ENCODE assay signal across 15 cellular contexts in the genomic region with DNA sequence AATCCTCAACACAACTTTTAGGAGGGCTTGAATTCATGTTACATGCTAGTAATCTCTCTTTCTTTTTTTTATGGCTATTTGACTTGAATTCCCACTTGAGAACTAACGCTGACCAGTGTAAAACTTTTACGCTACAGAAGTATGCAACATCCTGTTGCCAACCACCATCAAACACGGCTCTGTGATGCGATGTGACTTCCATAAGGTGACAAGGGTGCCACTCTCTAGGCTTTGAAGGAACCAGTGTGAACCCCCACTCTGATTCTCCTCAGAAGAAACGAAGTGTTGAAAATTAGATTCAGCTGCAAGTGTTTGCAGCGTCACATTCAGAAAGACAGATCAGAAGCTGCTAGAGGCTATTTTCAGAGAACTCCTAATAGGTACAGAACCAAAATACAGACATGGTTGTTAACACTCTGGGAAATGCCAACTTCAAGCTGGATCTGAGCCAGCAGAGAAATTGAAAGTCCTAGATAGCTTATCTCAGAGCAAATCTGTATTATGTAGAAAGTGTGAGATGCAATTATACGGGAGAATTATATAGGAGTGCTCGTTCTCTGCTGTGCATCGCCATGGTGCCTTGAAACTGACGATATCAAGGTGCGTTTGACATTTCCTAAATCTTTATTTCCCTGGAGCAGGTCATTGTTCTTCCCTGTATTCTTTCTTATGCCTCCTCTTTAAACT.
DNase-seq lines count a peak whose midpoint lies in the region; ATAC-seq and TF ChIP-seq lines count a peak whose summit lies in the region.
"Had no signal": no experiment of that assay in that cellular context is flagged by ENCODE, and none has a peak within 500 bp of the region (broad histone marks: within the 10 kb centered on the region; RNA-seq: fewer than 3 reads in every experiment).

No MANE protein-coding gene starts in this region.

- CTCF ChIA-PET in naive thymus-derived CD4-positive, alpha-beta T cell (lab: Charles Lee) = no interaction called here

- ATAC-seq in natural killer cell = peak; percentile 30 to 92 (median 58)
- no peak for ATAC-seq in natural killer cell treated with Interleukin-12 subunit alpha and Interleukin-12 subunit beta and Interleukin-15 and Interleukin-18, amount 100 ng/mL, for 72 hours
- ATAC-seq in naive thymus-derived CD4-positive, alpha-beta T cell = peak; percentile 38
- ATAC-seq in GM18505 (IDR thresholded peaks at IDR 0.05; ENCODE audit: unreplicated experiment) = no peak
- no peak for ATAC-seq in stimulated activated memory B cell treated with anti-CD40 and anti-IgM and Interleukin-4, amounts not matched to agents 10 μg/mL and 1 μg/mL and 100 μg/mL, for 72 hours
- ATAC-seq: CD8-positive, alpha-beta T cell had no signal

- H3K27ac ChIP-seq in SU-DHL-6 (ENCODE audit: low read depth, low read length) = peak overlapping the region; percentile 36; the same call in 1 of the 2 replicates
- no peak overlapping the region for H3K27ac ChIP-seq in naive thymus-derived CD4-positive, alpha-beta T cell (ENCODE audit: low read depth, low read length)

- H3K36me3 ChIP-seq in SU-DHL-6 (ENCODE audit: low read length) = peaks cover 29% of the 10 kb centered on the region
- H3K36me3 ChIP-seq in naive thymus-derived CD4-positive, alpha-beta T cell (ENCODE audit: control insufficient read depth in 2 of 3, insufficient read depth in 3 of 3, low read length in 3 of 3) = no peaks in the 10 kb centered on the region
- H3K36me3 ChIP-seq: HAP-1 had no signal

- no peak overlapping the region for H3K27ac Mint-ChIP-seq in natural killer cell
- no peak overlapping the region for H3K27ac Mint-ChIP-seq in natural killer cell treated with Interleukin-12 subunit alpha and Interleukin-12 subunit beta and Interleukin-15 and Interleukin-18, amount 100 ng/mL, for 72 hours
- H3K27ac Mint-ChIP-seq in naive thymus-derived CD4-positive, alpha-beta T cell = peak overlapping the region in 4 of 9 donors; percentile 3 to 58 (median 16)
- no peak overlapping the region for H3K27ac Mint-ChIP-seq in stimulated activated memory B cell treated with anti-CD40 and anti-IgM and Interleukin-4, amounts not matched to agents 10 μg/mL and 1 μg/mL and 100 μg/mL, for 72 hours
- H3K27ac Mint-ChIP-seq: CD14-positive monocyte; CD8-positive, alpha-beta T cell had no signal

- peaks cover 22% of the 10 kb centered on the region for H3F3A ChIP-seq in SU-DHL-6 (ENCODE audit: insufficient read depth)

- TF ChIP-seq POLR2A in GM18505 (IDR thresholded peaks at IDR 0.05; ENCODE audit: borderline replicate concordance, extremely low read depth, insufficient read depth, insufficient read length) = no peak

- no peaks in the 10 kb centered on the region for H3K4me1 ChIP-seq in naive thymus-derived CD4-positive, alpha-beta T cell (ENCODE audit: control insufficient read depth in 2 of 2, insufficient read depth in 2 of 2, low read length in 2 of 2)
- H3K4me1 ChIP-seq: HAP-1 had no signal

- no peaks in the 10 kb centered on the region for H3K9me2 ChIP-seq in SU-DHL-6 (replicated peaks; ENCODE audit: insufficient read depth, low read length)

- peaks cover 29% of the 10 kb centered on the region; the same call in 1 of the 2 replicates for H3K9me3 ChIP-seq in SU-DHL-6 (ENCODE audit: insufficient read depth, low read length)
- peaks cover 12 to 17% (median 13%) of the 10 kb centered on the region in 3 experiments for H3K9me3 ChIP-seq in naive thymus-derived CD4-positive, alpha-beta T cell (ENCODE audit: control insufficient read depth in 2 of 3, low read length in 3 of 3)
- H3K9me3 ChIP-seq: HAP-1 had no signal

- no peaks in the 10 kb centered on the region for H3K79me2 ChIP-seq in SU-DHL-6 (ENCODE audit: insufficient read depth, low read length)

- intact Hi-C loops in natural killer cell (cut with micrococcal nuclease) = no loop called here
- intact Hi-C loops in naive thymus-derived CD4-positive, alpha-beta T cell (cut with micrococcal nuclease) = no loop called here

- H3K4me2 ChIP-seq in SU-DHL-6 (ENCODE audit: low read depth, low read length, poor library complexity, severe bottlenecking) = no peak overlapping the region

- peaks cover 24% of the 10 kb centered on the region for H3K36me3 Mint-ChIP-seq in natural killer cell
- peaks cover 25% of the 10 kb centered on the region for H3K36me3 Mint-ChIP-seq in natural killer cell treated with Interleukin-12 subunit alpha and Interleukin-12 subunit beta and Interleukin-15 and Interleukin-18, amount 100 ng/mL, for 72 hours
- H3K36me3 Mint-ChIP-seq in naive thymus-derived CD4-positive, alpha-beta T cell = peaks cover 4 to 16% (median 11%) of the 10 kb centered on the region in 5 donors
- H3K36me3 Mint-ChIP-seq in stimulated activated memory B cell treated with anti-CD40 and anti-IgM and Interleukin-4, amounts not matched to agents 10 μg/mL and 1 μg/mL and 100 μg/mL, for 72 hours = peaks cover 22% of the 10 kb centered on the region

- DNase-seq in natural killer cell = no peak
- DNase-seq in natural killer cell treated with Interleukin-12 subunit alpha and Interleukin-12 subunit beta and Interleukin-15 and Interleukin-18, amount 100 ng/mL, for 72 hours (ENCODE audit: low spot score) = no peak
- DNase-seq in NCI-H2227 (lab: John Stamatoyannopoulos, UW; ENCODE audit: unreplicated experiment) = peak; percentile 39
- DNase-seq in naive thymus-derived CD4-positive, alpha-beta T cell = peak in 3 of 9 donors; percentile 16 to 40 (median 19)
- DNase-seq in stimulated activated CD4-positive, alpha-beta T cell treated with anti-CD3 and anti-CD28 coated beads, Interleukin-2, amount 100 ng/mL, for 24 hours = no peak
- DNase-seq: CD8-positive, alpha-beta T cell; COR-L47; DMS153; DMS79 treated with DMSO at 0.1 percent for 48 hours; GDM1 had no signal

- peaks cover 5 to 7% of the 10 kb centered on the region in 2 donors for H3K9me3 Mint-ChIP-seq in natural killer cell
- H3K9me3 Mint-ChIP-seq in natural killer cell treated with Interleukin-12 subunit alpha and Interleukin-12 subunit beta and Interleukin-15 and Interleukin-18, amount 100 ng/mL, for 72 hours = peaks cover 11% of the 10 kb centered on the region
- peaks cover 11 to 32% (median 24%) of the 10 kb centered on the region in 11 donors for H3K9me3 Mint-ChIP-seq in naive thymus-derived CD4-positive, alpha-beta T cell
- H3K9me3 Mint-ChIP-seq in stimulated activated memory B cell treated with anti-CD40 and anti-IgM and Interleukin-4, amounts not matched to agents 10 μg/mL and 1 μg/mL and 100 μg/mL, for 72 hours = peaks cover 10% of the 10 kb centered on the region

- no peak overlapping the region for H3K9ac ChIP-seq in SU-DHL-6 (ENCODE audit: low read length)

- H2AFZ ChIP-seq in SU-DHL-6 (ENCODE audit: low read depth, low read length, severe bottlenecking) = no peak overlapping the region

- no peak overlapping the region for H3K4me3 ChIP-seq in SU-DHL-6 (ENCODE audit: insufficient read depth, low read length, poor library complexity, severe bottlenecking)
- no peak overlapping the region for H3K4me3 ChIP-seq in naive thymus-derived CD4-positive, alpha-beta T cell (ENCODE audit: low read length)
- H3K4me3 ChIP-seq: HAP-1 had no signal

- H3K4me1 Mint-ChIP-seq in natural killer cell = peaks cover 26 to 33% of the 10 kb centered on the region in 2 donors
- H3K4me1 Mint-ChIP-seq in natural killer cell treated with Interleukin-12 subunit alpha and Interleukin-12 subunit beta and Interleukin-15 and Interleukin-18, amount 100 ng/mL, for 72 hours (ENCODE audit: low read depth in 2 of 2) = peaks cover 19 to 20% of the 10 kb centered on the region in 2 donors
- H3K4me1 Mint-ChIP-seq in naive thymus-derived CD4-positive, alpha-beta T cell = peaks cover 0 to 33% (median 25%) of the 10 kb centered on the region in 7 donors
- H3K4me1 Mint-ChIP-seq in stimulated activated memory B cell treated with anti-CD40 and anti-IgM and Interleukin-4, amounts not matched to agents 10 μg/mL and 1 μg/mL and 100 μg/mL, for 72 hours = peaks cover 19% of the 10 kb centered on the region

- no peaks in the 10 kb centered on the region for H4K20me1 ChIP-seq in SU-DHL-6 (ENCODE audit: low read depth, low read length)

- POLR2A ChIA-PET in naive thymus-derived CD4-positive, alpha-beta T cell (lab: Charles Lee) = interaction anchor here (1.0 kb wide), 1 partner anchor 12 kb away, joined by 3 read pairs; no protein-coding TSS in a partner anchor

- TF ChIP-seq CTCF in natural killer cell (IDR thresholded peaks at IDR 0.05) (no peak), SU-DHL-6 (IDR thresholded peaks at IDR 0.05; ENCODE audit: insufficient read depth, low read length, poor library complexity, severe bottlenecking) (no peak)

- peak overlapping the region; percentile 7 for H3K4me3 Mint-ChIP-seq in natural killer cell
- H3K4me3 Mint-ChIP-seq in natural killer cell treated with Interleukin-12 subunit alpha and Interleukin-12 subunit beta and Interleukin-15 and Interleukin-18, amount 100 ng/mL, for 72 hours = no peak overlapping the region
- peak overlapping the region in 6 of 10 donors; percentile 1 to 62 (median 41) for H3K4me3 Mint-ChIP-seq in naive thymus-derived CD4-positive, alpha-beta T cell
- H3K4me3 Mint-ChIP-seq in stimulated activated memory B cell treated with anti-CD40 and anti-IgM and Interleukin-4, amounts not matched to agents 10 μg/mL and 1 μg/mL and 100 μg/mL, for 72 hours = no peak overlapping the region
- H3K4me3 Mint-ChIP-seq: CD8-positive, alpha-beta T cell had no signal

- peaks cover 69 to 79% of the 10 kb centered on the region in 2 donors for H3K27me3 Mint-ChIP-seq in natural killer cell (ENCODE audit: low read depth in 2 of 2)
- peaks cover 60 to 78% of the 10 kb centered on the region in 2 donors for H3K27me3 Mint-ChIP-seq in natural killer cell treated with Interleukin-12 subunit alpha and Interleukin-12 subunit beta and Interleukin-15 and Interleukin-18, amount 100 ng/mL, for 72 hours
- H3K27me3 Mint-ChIP-seq in naive thymus-derived CD4-positive, alpha-beta T cell = peaks cover 0 to 26% (median 0%) of the 10 kb centered on the region in 5 donors
- H3K27me3 Mint-ChIP-seq in stimulated activated memory B cell treated with anti-CD40 and anti-IgM and Interleukin-4, amounts not matched to agents 10 μg/mL and 1 μg/mL and 100 μg/mL, for 72 hours = no peaks in the 10 kb centered on the region

- no peaks in the 10 kb centered on the region for H3K27me3 ChIP-seq in SU-DHL-6 (ENCODE audit: low read length)
- H3K27me3 ChIP-seq in naive thymus-derived CD4-positive, alpha-beta T cell (ENCODE audit: control insufficient read depth in 2 of 2, insufficient read depth in 2 of 2, low read length in 2 of 2) = no peaks in the 10 kb centered on the region

Comparison
In these comparisons a context has a peak if more than half of its experiments do, and no peak if none do; other contexts are left out.
1. ATAC-seq: peak in natural killer cell (3 of 3) and naive thymus-derived CD4-positive, alpha-beta T cell (single experiment); none in natural killer cell treated with Interleukin-12 subunit alpha and Interleukin-12 subunit beta and Interleukin-15 and Interleukin-18, amount 100 ng/mL, for 72 hours (0 of 2), GM18505 (single experiment) and stimulated activated memory B cell treated with anti-CD40 and anti-IgM and Interleukin-4, amounts not matched to agents 10 μg/mL and 1 μg/mL and 100 μg/mL, for 72 hours (single experiment).
2. H3K4me3 Mint-ChIP-seq: peak in natural killer cell (single experiment) and naive thymus-derived CD4-positive, alpha-beta T cell (6 of 10); none in natural killer cell treated with Interleukin-12 subunit alpha and Interleukin-12 subunit beta and Interleukin-15 and Interleukin-18, amount 100 ng/mL, for 72 hours (single experiment) and stimulated activated memory B cell treated with anti-CD40 and anti-IgM and Interleukin-4, amounts not matched to agents 10 μg/mL and 1 μg/mL and 100 μg/mL, for 72 hours (single experiment).